12 cellular contexts compared by ENCODE assay signal in genomic region chr14:59278111-59278510, GRCh38.
DNase-seq lines count a peak whose midpoint lies in the region; TF ChIP-seq lines count a peak whose summit lies in the region.
"Had no signal": no experiment of that assay in that cellular context is flagged by ENCODE, and none has a peak within 500 bp of the region (broad histone marks: within the 10 kb centered on the region; RNA-seq: fewer than 3 reads in every experiment).

No MANE protein-coding gene starts in this region.

- no peaks in the 10 kb centered on the region for H3K79me2 ChIP-seq in hepatocyte

- H3K4me3 Mint-ChIP-seq in type B pancreatic cell, result no peak overlapping the region

- H3K36me3 Mint-ChIP-seq in type B pancreatic cell, result peaks cover 26% of the 10 kb centered on the region

- peaks cover 22% of the 10 kb centered on the region for H3K4me1 Mint-ChIP-seq in type B pancreatic cell (ENCODE audit: unreplicated experiment)

- no peaks in the 10 kb centered on the region for H3K27me3 ChIP-seq in hepatocyte
- H3K27me3 ChIP-seq: dorsolateral prefrontal cortex, upper lobe of left lung had no signal

- peaks cover 13% of the 10 kb centered on the region for H3K4me1 ChIP-seq in hepatocyte (ENCODE audit: insufficient read depth)

- DNase-seq in DMS53 (lab: John Stamatoyannopoulos, UW) (peak; percentile 46), DMS53 treated with DMSO at 0.1 percent for 48 hours (lab: John Stamatoyannopoulos, UW; ENCODE audit: unreplicated experiment) (no peak), astrocyte of the spinal cord (ENCODE audit: low read depth, low spot score) (peak; percentile 90), hepatocyte (ENCODE audit: low spot score) (peak; percentile 48), type B pancreatic cell (ENCODE audit: extremely low spot score, unreplicated experiment) (no peak), NCI-H2171 (lab: John Stamatoyannopoulos, UW) (no peak), OCI-M2 (lab: John Stamatoyannopoulos, UW; ENCODE audit: unreplicated experiment) (no peak), T-helper 1 cell (no peak)
- DNase-seq: dorsolateral prefrontal cortex, NCI-H1048, upper lobe of left lung had no signal

- peak overlapping the region; percentile 9 for H3K27ac Mint-ChIP-seq in type B pancreatic cell

- no peaks in the 10 kb centered on the region for H4K20me1 ChIP-seq in hepatocyte (ENCODE audit: insufficient read depth, poor library complexity, severe bottlenecking)

- no peaks in the 10 kb centered on the region for H3K9me2 ChIP-seq in hepatocyte (replicated peaks; ENCODE audit: insufficient read depth)

- H3K4me2 ChIP-seq in hepatocyte, result no peak overlapping the region

- H2AFZ ChIP-seq in hepatocyte, result no peak overlapping the region

- H3K36me3 ChIP-seq in hepatocyte (replicated peaks; ENCODE audit: insufficient read depth, low read depth), result no peaks in the 10 kb centered on the region
- H3K36me3 ChIP-seq: upper lobe of left lung had no signal

- H3K4me3 ChIP-seq in astrocyte of the spinal cord (ENCODE audit: low read depth, low read length), result no peak overlapping the region
- H3K4me3 ChIP-seq in hepatocyte, result no peak overlapping the region
- H3K4me3 ChIP-seq: dorsolateral prefrontal cortex, upper lobe of left lung had no signal

- peak overlapping the region; percentile 69 for H3K27ac ChIP-seq in hepatocyte
- H3K27ac ChIP-seq: 22Rv1, dorsolateral prefrontal cortex, upper lobe of left lung had no signal

- TF ChIP-seq CTCF in astrocyte of the spinal cord (IDR thresholded peaks at IDR 0.05; ENCODE audit: low read depth, low read length) (no peak), hepatocyte (IDR thresholded peaks at IDR 0.05; ENCODE audit: poor library complexity) (no peak), type B pancreatic cell (conservative IDR thresholded peaks at IDR 0.05) (no peak)

- no peaks in the 10 kb centered on the region for H3K9me3 ChIP-seq in hepatocyte (ENCODE audit: low read depth)
- H3K9me3 ChIP-seq: upper lobe of left lung had no signal

- in situ Hi-C loops in astrocyte of the spinal cord (cut with HindIII; ENCODE audit: low sequenced_read_pairs), result no loop called here

- H3K27me3 Mint-ChIP-seq in type B pancreatic cell, result no peaks in the 10 kb centered on the region

- 49% methylated on average over 2 of the region's 2 CpGs for WGBS in hepatocyte (ENCODE audit: low lambda C conversion rate, missing lambda C conversion rate)

- no peaks in the 10 kb centered on the region for H3K9me3 Mint-ChIP-seq in type B pancreatic cell

Comparison
In these comparisons a context has a peak if more than half of its experiments do, and no peak if none do; other contexts are left out.
1. DNase-seq: peak in DMS53 (single experiment), astrocyte of the spinal cord (single experiment) and hepatocyte (single experiment); none in DMS53 treated with DMSO at 0.1 percent for 48 hours (single experiment), type B pancreatic cell (single experiment), NCI-H2171 (single experiment), OCI-M2 (single experiment) and T-helper 1 cell (0 of 5).